Comparison of ENCODE assay signal across 9 cellular contexts in the genomic region with DNA sequence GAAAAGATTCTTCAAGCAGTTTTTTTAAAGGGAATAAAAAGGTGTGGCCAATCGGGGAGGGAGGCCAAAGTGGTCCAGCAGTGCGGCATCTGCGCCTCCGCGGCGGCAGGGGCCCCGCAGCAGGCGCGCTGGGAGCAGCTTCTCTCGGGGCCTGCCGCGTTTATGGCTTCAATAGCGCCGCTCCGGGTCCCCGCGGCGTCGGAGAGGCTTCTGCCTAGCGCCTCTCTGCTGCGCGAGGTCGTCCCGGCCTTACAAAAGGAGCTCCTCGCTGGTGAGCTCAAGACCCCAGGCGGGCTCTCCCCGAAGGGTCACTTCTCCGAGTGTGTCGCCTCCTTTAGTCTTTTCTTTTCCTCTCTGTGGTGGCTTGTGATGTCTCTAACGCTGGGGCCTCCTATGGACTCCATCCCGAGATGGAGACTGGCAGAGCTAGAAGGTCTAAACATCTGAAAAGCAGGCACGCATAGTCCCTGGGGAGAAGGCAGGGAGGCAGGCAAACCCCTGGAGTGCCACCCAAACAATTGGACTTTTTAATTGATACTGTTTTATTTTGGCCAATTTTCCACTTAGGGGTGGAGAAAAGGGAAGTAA.
DNase-seq lines count a peak whose midpoint lies in the region; ATAC-seq and TF ChIP-seq lines count a peak whose summit lies in the region.
"Had no signal": no experiment of that assay in that cellular context is flagged by ENCODE, and none has a peak within 500 bp of the region (broad histone marks: within the 10 kb centered on the region; RNA-seq: fewer than 3 reads in every experiment).

No MANE protein-coding gene starts in this region.

- H3K9me3 ChIP-seq in ES-I3 (ENCODE audit: control insufficient read depth, insufficient read depth, low read length) (no peaks in the 10 kb centered on the region), osteoblast (ENCODE audit: low read depth, low read length) (no peaks in the 10 kb centered on the region), SJCRH30 (replicated peaks) (no peaks in the 10 kb centered on the region)

- peak overlapping the region; percentile 4; the same call in 1 of the 2 replicates for H3K9ac ChIP-seq in ES-I3 (ENCODE audit: low read depth, low read length)

- H3K4me2 ChIP-seq in osteoblast (ENCODE audit: insufficient read depth, low read length): peak overlapping the region; percentile 63

- H3K27ac ChIP-seq in foreskin keratinocyte: no peak overlapping the region
- no peak overlapping the region for H3K27ac ChIP-seq in osteoblast (ENCODE audit: low read depth, low read length)
- no peak overlapping the region for H3K27ac ChIP-seq in SJCRH30

- H4K20me1 ChIP-seq in osteoblast (ENCODE audit: insufficient read depth, low read length): no peaks in the 10 kb centered on the region

- peak; percentile 47 for ATAC-seq in foreskin keratinocyte
- ATAC-seq in HG02571 (IDR thresholded peaks at IDR 0.05; ENCODE audit: unreplicated experiment): no peak

- TF ChIP-seq CTCF in foreskin keratinocyte (conservative IDR thresholded peaks at IDR 0.05) (peak; percentile 4), osteoblast (IDR thresholded peaks at IDR 0.05; ENCODE audit: extremely low read depth, low read depth, low read length) (no peak)

- H3K27me3 ChIP-seq in foreskin keratinocyte: no peaks in the 10 kb centered on the region
- no peaks in the 10 kb centered on the region for H3K27me3 ChIP-seq in osteoblast (ENCODE audit: insufficient read depth, low read length)
- H3K27me3 ChIP-seq in SJCRH30: no peaks in the 10 kb centered on the region; the same call in 1 of the 2 replicates

- no peaks in the 10 kb centered on the region for H3K79me2 ChIP-seq in osteoblast (ENCODE audit: insufficient read depth, low read length)

- DNase-seq in SK-N-DZ (ENCODE audit: low spot score) (peak; percentile 27), foreskin keratinocyte (no peak), osteoblast (ENCODE audit: insufficient read length, low spot score, missing footprints) (peak; percentile 31), NCI-H1105 (lab: John Stamatoyannopoulos, UW) (no peak), SJCRH30 (no peak), activated gamma-delta T cell treated with Interleukin-2 at 50 U/mL for 16 hours (no peak)
- DNase-seq: NCI-H1930 had no signal

- peak overlapping the region; percentile 55 for H3K4me3 ChIP-seq in osteoblast (ENCODE audit: insufficient read depth, low read length)
- no peak overlapping the region for H3K4me3 ChIP-seq in SJCRH30

- H3K36me3 ChIP-seq in ES-I3 (ENCODE audit: insufficient read depth, low read length): no peaks in the 10 kb centered on the region
- no peaks in the 10 kb centered on the region for H3K36me3 ChIP-seq in osteoblast (ENCODE audit: insufficient read depth, low read length)
- H3K36me3 ChIP-seq in SJCRH30: no peaks in the 10 kb centered on the region

- H3K4me1 ChIP-seq in ES-I3 (ENCODE audit: insufficient read depth, low read length) (no peaks in the 10 kb centered on the region; the same call in 1 of the 2 replicates), foreskin keratinocyte (no peaks in the 10 kb centered on the region), osteoblast (ENCODE audit: insufficient read depth, low read length) (peaks cover 5% of the 10 kb centered on the region), SJCRH30 (no peaks in the 10 kb centered on the region)

- peak overlapping the region; percentile 93 for H2AFZ ChIP-seq in osteoblast (ENCODE audit: low read length)

Comparison
In these comparisons a context has a peak if more than half of its experiments do, and no peak if none do; other contexts are left out.
1. DNase-seq: peak in SK-N-DZ (single experiment) and osteoblast (single experiment); none in foreskin keratinocyte (0 of 2), NCI-H1105 (single experiment), SJCRH30 (0 of 2) and activated gamma-delta T cell treated with Interleukin-2 at 50 U/mL for 16 hours (single experiment).